Comparison of ENCODE assay signal across 8 cellular contexts in genomic region chr19:55640577-55641375, GRCh38.
DNase-seq lines count a peak whose midpoint lies in the region; ATAC-seq, FAIRE-seq and TF ChIP-seq lines count a peak whose summit lies in the region.

Gene ZNF580, plus strand, starts transcription at chr19:55641002. Its CDS starts 1,507 bp downstream, at chr19:55642509.

- H3K36me3 Mint-ChIP-seq in nephron (ENCODE audit: low read depth), result peaks cover 15% of the 10 kb centered on the region

- intact Hi-C loops in tibial artery (cut with DNase I; ENCODE audit: low total_unique reads), result no loop called here

- peaks cover 0 to 19% (median 10%) of the 10 kb centered on the region in 3 donors for H3K36me3 ChIP-seq in tibial artery

- peak within 1 kb of the TSS; percentile 92 to 95 for H3K27ac ChIP-seq in tibial artery

- H3K4me3 ChIP-seq in foreskin fibroblast (ENCODE audit: low read depth in 1 of 2, low read length in 2 of 2) (peak within 1 kb of the TSS; percentile 80 to 86), tibial artery (peak within 1 kb of the TSS; percentile 86 to 92)

- H3K27ac Mint-ChIP-seq in nephron, result peak within 1 kb of the TSS; percentile 98 to 99 (median 99)

- H3K4me1 ChIP-seq in tibial artery, result peaks cover 5 to 88% (median 67%) of the 10 kb centered on the region in 4 donors

- H3K27me3 ChIP-seq in tibial artery, result no peaks in the 10 kb centered on the region

- no peaks in the 10 kb centered on the region for H3K9me3 Mint-ChIP-seq in nephron

- FAIRE-seq in RCC 7860 (lab: Jason Lieb, UNC), result no peak

- TF ChIP-seq CTCF in foreskin fibroblast (IDR thresholded peaks at IDR 0.05; ENCODE audit: low read depth, low read length), result no peak
- TF ChIP-seq CTCF in nephron (IDR thresholded peaks at IDR 0.05; ENCODE audit: unreplicated experiment in 3 of 3), result no peak
- no peak for TF ChIP-seq CTCF in tibial artery (IDR thresholded peaks at IDR 0.05)

- peak; percentile 30 for ATAC-seq in HG03354 (IDR thresholded peaks at IDR 0.05; ENCODE audit: poor library complexity, severe bottlenecking, unreplicated experiment)

- peak within 1 kb of the TSS; percentile 94 to 96 (median 95) for H3K4me3 Mint-ChIP-seq in nephron

- H3K27me3 Mint-ChIP-seq in nephron (ENCODE audit: low read depth), result peaks cover 3% of the 10 kb centered on the region

- H3K9me3 ChIP-seq in tibial artery, result no peaks in the 10 kb centered on the region

- DNase-seq in ELF-1 (ENCODE audit: low read depth, low spot score) (peak; percentile 73), RCC 7860 (ENCODE audit: low spot score) (peak; percentile 53), foreskin fibroblast (peak; percentile 79 to 93), tibial artery (peak in 1 of 2 donors; percentile 81), SKM-1 treated with dmso at 0.1 percent for 144 hours (lab: John Stamatoyannopoulos, UW; ENCODE audit: unreplicated experiment) (no peak)
- DNase-seq in activated naive CD4-positive, alpha-beta T cell treated with Interleukin-2 at 50 U/mL for 16 hours, result peak; percentile 67

- H3K4me1 Mint-ChIP-seq in nephron, result peaks cover 56% of the 10 kb centered on the region
